Comparison of ENCODE assay signal across 1 cellular context in genomic region chr14:93056840-93057585, GRCh38.
TF ChIP-seq lines count a peak whose summit lies in the region.

No MANE protein-coding gene starts in this region.

TF ChIP-seq in SK-N-SH, 30 proteins besides CTCF, POLR2A, EP300 and RAD21 (continued from another document):
- TF ChIP-seq ZBTB33 (IDR thresholded peaks at IDR 0.05; ENCODE audit: borderline replicate concordance, low read depth) = no peak
- TF ChIP-seq RFX5 (IDR thresholded peaks at IDR 0.05; ENCODE audit: low read length) = no peak
- TF ChIP-seq FOXM1 (IDR thresholded peaks at IDR 0.05; ENCODE audit: low read depth) = no peak
- no peak for TF ChIP-seq NFIC (IDR thresholded peaks at IDR 0.05; ENCODE audit: borderline replicate concordance)
- TF ChIP-seq PBX3 (IDR thresholded peaks at IDR 0.05) = no peak
- TF ChIP-seq EZH2phosphoT487 (IDR thresholded peaks at IDR 0.05; ENCODE audit: borderline replicate concordance, low read depth) = no peak
- no peak for TF ChIP-seq GABPA (IDR thresholded peaks at IDR 0.05; ENCODE audit: low read depth)
- TF ChIP-seq, protein P1, sequence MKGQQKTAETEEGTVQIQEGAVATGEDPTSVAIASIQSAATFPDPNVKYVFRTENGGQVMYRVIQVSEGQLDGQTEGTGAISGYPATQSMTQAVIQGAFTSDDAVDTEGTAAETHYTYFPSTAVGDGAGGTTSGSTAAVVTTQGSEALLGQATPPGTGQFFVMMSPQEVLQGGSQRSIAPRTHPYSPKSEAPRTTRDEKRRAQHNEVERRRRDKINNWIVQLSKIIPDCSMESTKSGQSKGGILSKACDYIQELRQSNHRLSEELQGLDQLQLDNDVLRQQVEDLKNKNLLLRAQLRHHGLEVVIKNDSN (IDR thresholded peaks at IDR 0.05; ENCODE audit: borderline replicate concordance, low read depth) = no peak
TF ChIP-seq in SK-N-SH: peak in this region for 0.
